ENCODE assay signal across 7 cellular contexts in the genomic region with DNA sequence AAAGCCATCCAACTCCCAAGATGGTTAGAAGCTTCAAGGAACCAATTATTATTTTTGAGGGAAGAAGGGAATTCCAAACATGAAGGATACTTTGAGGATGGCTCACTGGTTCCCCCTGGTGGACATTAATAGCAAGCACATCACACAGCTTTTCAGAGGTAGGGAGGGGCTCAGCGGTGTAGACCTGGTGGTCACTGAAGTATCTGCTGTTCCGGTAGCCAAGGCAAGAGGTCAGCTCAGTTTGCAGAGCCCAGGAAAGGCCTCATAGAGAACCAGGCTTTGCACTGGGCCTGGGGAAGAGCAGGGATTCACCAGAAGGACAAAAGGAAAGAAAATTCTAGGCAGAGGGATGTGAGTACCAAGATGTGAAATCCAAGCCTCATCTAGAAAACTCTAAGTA.
DNase-seq lines count a peak whose midpoint lies in the region; ATAC-seq, FAIRE-seq and TF ChIP-seq lines count a peak whose summit lies in the region.

No MANE protein-coding gene starts in this region.

- dilution Hi-C loops in endothelial cell of umbilical vein (cut with MboI; ENCODE audit: extremely low pct_ligation_motif_present, low sequenced_read_pairs): no loop called here

- H3K27me3 ChIP-seq in OCI-LY3 (ENCODE audit: low read depth, low read length): peaks cover 23% of the 10 kb centered on the region; the same call in 1 of the 2 replicates
- H3K27me3 ChIP-seq in endothelial cell of umbilical vein (ENCODE audit: control insufficient read depth in 2 of 2, insufficient read depth in 2 of 2, low read length in 2 of 2): peaks cover 6% of the 10 kb centered on the region in 2 experiments
- H3K27me3 ChIP-seq in neutrophil: peaks cover 21% of the 10 kb centered on the region

- no peak for ATAC-seq in HG03196 (IDR thresholded peaks at IDR 0.05; ENCODE audit: unreplicated experiment)
- no peak for ATAC-seq in GM18519 (IDR thresholded peaks at IDR 0.05; ENCODE audit: low FRiP score, unreplicated experiment)

- H3K9me1 ChIP-seq in endothelial cell of umbilical vein (replicated peaks; ENCODE audit: control insufficient read depth, extremely low read depth, insufficient read depth, low read length): no peaks in the 10 kb centered on the region

- H3K4me1 ChIP-seq in OCI-LY3 (ENCODE audit: low read length): peaks cover 10% of the 10 kb centered on the region
- H3K4me1 ChIP-seq in endothelial cell of umbilical vein (ENCODE audit: control insufficient read depth, extremely low read depth, insufficient read depth, low read length): no peaks in the 10 kb centered on the region
- H3K4me1 ChIP-seq in neutrophil (ENCODE audit: control insufficient read depth in 1 of 2, insufficient read depth in 1 of 2, low read depth in 1 of 2, low read length in 1 of 2): no peaks in the 10 kb centered on the region

- BruUV-seq in endothelial cell of umbilical vein (replicated peaks; lab: Mats Ljungman, UMichigan): no TSS peak

- CTCF ChIA-PET in endothelial cell of umbilical vein (lab: Charles Lee): interaction anchor here (0.5 to 10.3 kb wide), 39 partner anchors 8 to 648 kb away, joined by 3 to 219 read pairs (median 4); no protein-coding TSS in a partner anchor

- H3K27ac ChIP-seq in OCI-LY3 (ENCODE audit: low read length): no peak overlapping the region
- H3K27ac ChIP-seq in endothelial cell of umbilical vein (ENCODE audit: insufficient read depth, low read depth, low read length): no peak overlapping the region
- no peak overlapping the region for H3K27ac ChIP-seq in neutrophil

- intact Hi-C loops in endothelial cell of umbilical vein (cut with micrococcal nuclease): loop anchor here (1.0 to 5.0 kb wide), 4 partner anchors 263 to 638 kb away; no protein-coding TSS in a partner anchor

- peak; percentile 73 for DNase-seq in DMS53 (lab: John Stamatoyannopoulos, UW)
- peak; percentile 52 for DNase-seq in H4 (ENCODE audit: low spot score)
- peak; percentile 54 for DNase-seq in endothelial cell of umbilical vein (ENCODE audit: low read depth, low spot score)

- no peaks in the 10 kb centered on the region for H3K9me3 ChIP-seq in OCI-LY3 (ENCODE audit: insufficient read depth, low read length)
- H3K9me3 ChIP-seq in endothelial cell of umbilical vein (replicated peaks; ENCODE audit: control insufficient read depth, insufficient read depth, low read length): no peaks in the 10 kb centered on the region
- H3K9me3 ChIP-seq in neutrophil: no peaks in the 10 kb centered on the region

- POLR2A ChIA-PET in endothelial cell of umbilical vein (lab: Charles Lee): no interaction called here

- TF ChIP-seq CTCF in OCI-LY3 (IDR thresholded peaks at IDR 0.05; ENCODE audit: low read depth, low read length): peak; percentile 88
- peak; percentile 86 to 88 for TF ChIP-seq CTCF in endothelial cell of umbilical vein (IDR thresholded peaks at IDR 0.05; ENCODE audit: extremely low read depth in 1 of 2, insufficient read depth in 1 of 2, low read depth in 1 of 2, low read length in 2 of 2)
- TF ChIP-seq CTCF in neutrophil (IDR thresholded peaks at IDR 0.05): peak; percentile 65

- no peak overlapping the region for H3K9ac ChIP-seq in OCI-LY3 (ENCODE audit: low read length)
- H3K9ac ChIP-seq in endothelial cell of umbilical vein (replicated peaks; ENCODE audit: extremely low read depth, insufficient read depth, low read length): no peak overlapping the region

- peak; percentile 84 for FAIRE-seq in endothelial cell of umbilical vein (lab: Jason Lieb, UNC)

- no peak overlapping the region for H3K4me2 ChIP-seq in OCI-LY3 (ENCODE audit: low read length)
- H3K4me2 ChIP-seq in endothelial cell of umbilical vein (ENCODE audit: insufficient read depth, low read length): no peak overlapping the region

- H3K4me3 ChIP-seq in OCI-LY3 (ENCODE audit: low read length) (no peak overlapping the region), endothelial cell of umbilical vein (replicated peaks in 1 of 3; ENCODE audit: insufficient read depth in 1 of 3, low read depth in 1 of 3, low read length in 3 of 3) (no peak overlapping the region), neutrophil (ENCODE audit: low read depth in 1 of 2, low read length in 1 of 2) (no peak overlapping the region)

- no peaks in the 10 kb centered on the region for H4K20me1 ChIP-seq in OCI-LY3 (ENCODE audit: insufficient read depth, low read length)
- no peaks in the 10 kb centered on the region for H4K20me1 ChIP-seq in endothelial cell of umbilical vein (replicated peaks; ENCODE audit: control insufficient read depth, extremely low read depth, insufficient read depth, low read length)

- H2AFZ ChIP-seq in OCI-LY3 (ENCODE audit: low read depth, low read length): no peak overlapping the region
- H2AFZ ChIP-seq in endothelial cell of umbilical vein (ENCODE audit: low read depth, low read length): no peak overlapping the region

- H3K79me2 ChIP-seq in OCI-LY3 (ENCODE audit: low read length) (no peaks in the 10 kb centered on the region), endothelial cell of umbilical vein (ENCODE audit: control insufficient read depth, insufficient read depth, low read length) (no peaks in the 10 kb centered on the region)

- no peaks in the 10 kb centered on the region for H3K36me3 ChIP-seq in OCI-LY3 (replicated peaks; ENCODE audit: low read depth, low read length)
- H3K36me3 ChIP-seq in endothelial cell of umbilical vein (ENCODE audit: control insufficient read depth in 2 of 2, extremely low read depth in 1 of 2, insufficient read depth in 2 of 2, low read length in 2 of 2): no peaks in the 10 kb centered on the region
- H3K36me3 ChIP-seq in neutrophil: no peaks in the 10 kb centered on the region

- no peak for TF ChIP-seq POLR2A in endothelial cell of umbilical vein (IDR thresholded peaks at IDR 0.05; ENCODE audit: low read depth, low read length)

TF ChIP-seq in endothelial cell of umbilical vein, 7 proteins besides CTCF, POLR2A, EP300 and RAD21:
- no peak for TF ChIP-seq FOS (IDR thresholded peaks at IDR 0.05; ENCODE audit: borderline replicate concordance, insufficient read depth, low read length)
- TF ChIP-seq, protein P1, sequence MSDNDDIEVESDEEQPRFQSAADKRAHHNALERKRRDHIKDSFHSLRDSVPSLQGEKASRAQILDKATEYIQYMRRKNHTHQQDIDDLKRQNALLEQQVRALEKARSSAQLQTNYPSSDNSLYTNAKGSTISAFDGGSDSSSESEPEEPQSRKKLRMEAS (IDR thresholded peaks at IDR 0.05; ENCODE audit: insufficient read depth, insufficient read length): no peak
- no peak for TF ChIP-seq MYC (IDR thresholded peaks at IDR 0.05; ENCODE audit: low read depth, low read length)
- no peak for TF ChIP-seq JUN (IDR thresholded peaks at IDR 0.05; ENCODE audit: borderline replicate concordance, insufficient read depth, insufficient read length, low read depth)
- TF ChIP-seq POLR2AphosphoS5 (IDR thresholded peaks at IDR 0.05; ENCODE audit: insufficient read depth, low read depth, low read length): no peak
- no peak for TF ChIP-seq EZH2 (IDR thresholded peaks at IDR 0.05; ENCODE audit: borderline replicate concordance, low read depth, low read length, severe bottlenecking)
- TF ChIP-seq GATA2 (IDR thresholded peaks at IDR 0.05; ENCODE audit: insufficient read depth, insufficient read length, low read depth, low read length): no peak
TF ChIP-seq in endothelial cell of umbilical vein: peak in this region for 0.
